ENCODE assay signal across 1 cellular context in genomic region chr14:74550071-74550470, GRCh38.
TF ChIP-seq lines count a peak whose summit lies in the region.

No MANE protein-coding gene starts in this region.

TF ChIP-seq in GM23338, 12 proteins besides CTCF, POLR2A, EP300 and RAD21 (continued from another document):
- no peak for TF ChIP-seq ZNF462 (CRISPR knock-in tag; IDR thresholded peaks at IDR 0.05)
- TF ChIP-seq ZNF331 (CRISPR knock-in tag; IDR thresholded peaks at IDR 0.05; ENCODE audit: low read depth), result no peak
- TF ChIP-seq EZH2phosphoT487 (IDR thresholded peaks at IDR 0.05; ENCODE audit: unreplicated experiment), result no peak
- TF ChIP-seq CREB1 (CRISPR knock-in tag; IDR thresholded peaks at IDR 0.05; ENCODE audit: low read depth), result no peak
- no peak for TF ChIP-seq POLR2AphosphoS5 (IDR thresholded peaks at IDR 0.05; ENCODE audit: low read depth)
- TF ChIP-seq, protein P1, sequence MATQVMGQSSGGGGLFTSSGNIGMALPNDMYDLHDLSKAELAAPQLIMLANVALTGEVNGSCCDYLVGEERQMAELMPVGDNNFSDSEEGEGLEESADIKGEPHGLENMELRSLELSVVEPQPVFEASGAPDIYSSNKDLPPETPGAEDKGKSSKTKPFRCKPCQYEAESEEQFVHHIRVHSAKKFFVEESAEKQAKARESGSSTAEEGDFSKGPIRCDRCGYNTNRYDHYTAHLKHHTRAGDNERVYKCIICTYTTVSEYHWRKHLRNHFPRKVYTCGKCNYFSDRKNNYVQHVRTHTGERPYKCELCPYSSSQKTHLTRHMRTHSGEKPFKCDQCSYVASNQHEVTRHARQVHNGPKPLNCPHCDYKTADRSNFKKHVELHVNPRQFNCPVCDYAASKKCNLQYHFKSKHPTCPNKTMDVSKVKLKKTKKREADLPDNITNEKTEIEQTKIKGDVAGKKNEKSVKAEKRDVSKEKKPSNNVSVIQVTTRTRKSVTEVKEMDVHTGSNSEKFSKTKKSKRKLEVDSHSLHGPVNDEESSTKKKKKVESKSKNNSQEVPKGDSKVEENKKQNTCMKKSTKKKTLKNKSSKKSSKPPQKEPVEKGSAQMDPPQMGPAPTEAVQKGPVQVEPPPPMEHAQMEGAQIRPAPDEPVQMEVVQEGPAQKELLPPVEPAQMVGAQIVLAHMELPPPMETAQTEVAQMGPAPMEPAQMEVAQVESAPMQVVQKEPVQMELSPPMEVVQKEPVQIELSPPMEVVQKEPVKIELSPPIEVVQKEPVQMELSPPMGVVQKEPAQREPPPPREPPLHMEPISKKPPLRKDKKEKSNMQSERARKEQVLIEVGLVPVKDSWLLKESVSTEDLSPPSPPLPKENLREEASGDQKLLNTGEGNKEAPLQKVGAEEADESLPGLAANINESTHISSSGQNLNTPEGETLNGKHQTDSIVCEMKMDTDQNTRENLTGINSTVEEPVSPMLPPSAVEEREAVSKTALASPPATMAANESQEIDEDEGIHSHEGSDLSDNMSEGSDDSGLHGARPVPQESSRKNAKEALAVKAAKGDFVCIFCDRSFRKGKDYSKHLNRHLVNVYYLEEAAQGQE (IDR thresholded peaks at IDR 0.05; ENCODE audit: unreplicated experiment), result no peak
- TF ChIP-seq NANOG (IDR thresholded peaks at IDR 0.05; ENCODE audit: borderline replicate concordance), result no peak
- TF ChIP-seq STAT1 (IDR thresholded peaks at IDR 0.05; ENCODE audit: unreplicated experiment), result no peak
- TF ChIP-seq ZNF114 (CRISPR knock-in tag; IDR thresholded peaks at IDR 0.05), result no peak
